Comparison of ENCODE assay signal across 16 cellular contexts in the genomic region with DNA sequence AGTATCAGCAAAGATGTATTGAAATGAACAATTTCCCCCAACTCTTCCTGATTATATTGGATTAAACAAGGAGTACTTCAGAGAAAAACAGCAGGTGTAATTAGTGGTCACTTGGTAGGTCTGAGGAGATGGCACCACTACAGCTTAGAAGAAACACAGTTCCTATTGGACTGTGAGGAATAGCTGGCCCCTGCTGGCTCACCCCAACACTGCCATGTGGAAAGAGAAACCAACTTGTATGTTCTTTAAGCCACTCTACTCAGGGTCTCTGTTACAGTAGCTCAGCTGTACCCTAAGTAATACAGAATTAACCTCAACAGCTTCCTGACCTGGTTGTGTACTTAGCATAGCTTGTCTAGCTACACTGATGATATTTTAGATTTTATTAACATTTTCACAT.
"Had no signal": no experiment of that assay in that cellular context is flagged by ENCODE, and none has a peak within 500 bp of the region (broad histone marks: within the 10 kb centered on the region; RNA-seq: fewer than 3 reads in every experiment).

No MANE protein-coding gene starts in this region.

- H3K4me3 ChIP-seq: skin epidermis, tibial artery had no signal

- DNase-seq: activated CD4-positive, alpha-beta T cell treated with anti-CD3 and anti-CD28 coated beads for 36 hours; activated CD4-positive, alpha-beta T cell treated with anti-CD3 and anti-CD28 coated beads, Interleukin-2, amount 50 U/mL, for 48 hours; activated naive CD4-positive, alpha-beta T cell; activated naive CD8-positive, alpha-beta T cell treated with anti-CD3 and anti-CD28 coated beads for 36 hours; amniotic stem cell; caudate nucleus; erythroblast; hypothalamus; mammary epithelial cell; occipital lobe; posterior cingulate gyrus; retina; stimulated activated naive CD8-positive, alpha-beta T cell treated with anti-CD3 and anti-CD28 coated beads, Interleukin-15, Interleukin-2, amounts not matched to agents 100 U/mL and 50 U/mL, for 24 hours; substantia nigra; tibial artery had no signal

- ATAC-seq: activated CD4-positive, alpha-beta T cell treated with anti-CD3 and anti-CD28 coated beads for 36 hours; stimulated activated naive CD8-positive, alpha-beta T cell treated with anti-CD3 and anti-CD28 coated beads, Interleukin-15, Interleukin-2, amounts not matched to agents 100 U/mL and 50 U/mL, for 24 hours had no signal

- H3K4me1 ChIP-seq: tibial artery had no signal

- H3K9me3 ChIP-seq: tibial artery had no signal

- H3K27me3 ChIP-seq: tibial artery had no signal

- H3K27ac ChIP-seq: skin epidermis, tibial artery had no signal
